Comparison of ENCODE assay signal across 11 cellular contexts in the genomic region with DNA sequence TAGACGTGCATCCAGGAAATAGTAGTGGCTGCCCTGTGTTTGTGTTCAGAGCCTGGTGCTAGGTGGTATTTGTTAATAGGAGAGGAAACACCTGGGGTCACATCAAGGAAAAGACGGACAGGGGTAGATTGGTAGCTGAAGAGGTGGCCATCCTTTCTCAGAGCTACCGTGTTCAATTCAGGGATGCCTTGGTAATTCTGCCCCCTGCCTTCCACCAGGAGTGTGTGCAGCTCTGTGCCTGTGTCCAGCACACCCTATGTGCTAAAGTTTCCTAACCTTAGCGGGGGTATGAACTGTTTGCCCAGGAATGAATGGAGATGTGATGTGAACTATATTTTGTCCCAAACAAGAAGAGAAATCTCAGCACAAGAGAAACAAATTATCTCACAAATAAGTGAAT.
DNase-seq lines count a peak whose midpoint lies in the region; ATAC-seq and TF ChIP-seq lines count a peak whose summit lies in the region.
"Had no signal": no experiment of that assay in that cellular context is flagged by ENCODE, and none has a peak within 500 bp of the region (broad histone marks: within the 10 kb centered on the region; RNA-seq: fewer than 3 reads in every experiment).

No MANE protein-coding gene starts in this region.

- H3K4me1 Mint-ChIP-seq in activated CD4-positive, alpha-beta T cell treated with anti-CD3 and anti-CD28 coated beads, Interleukin-2, amount 10 ng/mL, durations not matched to agents 24 days and 14 days = no peaks in the 10 kb centered on the region
- H3K4me1 Mint-ChIP-seq: CD4-positive, CD25-positive, alpha-beta regulatory T cell had no signal

- H3K9me3 ChIP-seq in upper lobe of left lung (peaks cover 0 to 4% (median 0%) of the 10 kb centered on the region in 4 donors), suprapubic skin (no peaks in the 10 kb centered on the region)

- H3K36me3 Mint-ChIP-seq in activated CD4-positive, alpha-beta T cell treated with anti-CD3 and anti-CD28 coated beads, Interleukin-2, amount 10 ng/mL, durations not matched to agents 24 days and 14 days (ENCODE audit: low read depth) = no peaks in the 10 kb centered on the region
- H3K36me3 Mint-ChIP-seq: CD4-positive, CD25-positive, alpha-beta regulatory T cell had no signal

- H3K27me3 ChIP-seq in upper lobe of left lung (no peaks in the 10 kb centered on the region), suprapubic skin (peaks cover 7% of the 10 kb centered on the region)

- TF ChIP-seq EP300 in upper lobe of left lung (IDR thresholded peaks at IDR 0.05) (no peak), suprapubic skin (IDR thresholded peaks at IDR 0.05) (no peak)

- ATAC-seq in upper lobe of left lung (ENCODE audit: low FRiP score in 2 of 2) (no peak), HG03354 (IDR thresholded peaks at IDR 0.05; ENCODE audit: poor library complexity, severe bottlenecking, unreplicated experiment) (no peak)

- H3K36me3 ChIP-seq in upper lobe of left lung = no peaks in the 10 kb centered on the region
- no peaks in the 10 kb centered on the region for H3K36me3 ChIP-seq in suprapubic skin

- 33 to 42% methylated on average over 4 of the region's 4 CpGs for WGBS in upper lobe of left lung, 2 donors
- 48% methylated on average over 4 of the region's 4 CpGs for WGBS in suprapubic skin

- intact Hi-C loops in activated CD4-positive, alpha-beta T cell treated with anti-CD3 and anti-CD28 coated beads, Interleukin-2, amount 10 ng/mL, durations not matched to agents 24 days and 14 days (cut with micrococcal nuclease) = no loop called here

- H3K4me3 ChIP-seq in astrocyte of the cerebellum (ENCODE audit: low read depth, low read length) (no peak overlapping the region), upper lobe of left lung (no peak overlapping the region), suprapubic skin (no peak overlapping the region)

- no peaks in the 10 kb centered on the region for H3K27me3 Mint-ChIP-seq in activated CD4-positive, alpha-beta T cell treated with anti-CD3 and anti-CD28 coated beads, Interleukin-2, amount 10 ng/mL, durations not matched to agents 24 days and 14 days
- H3K27me3 Mint-ChIP-seq: CD4-positive, CD25-positive, alpha-beta regulatory T cell had no signal

- no peak overlapping the region for H3K27ac ChIP-seq in upper lobe of left lung
- no peak overlapping the region for H3K27ac ChIP-seq in suprapubic skin

- H3K9me3 Mint-ChIP-seq in activated CD4-positive, alpha-beta T cell treated with anti-CD3 and anti-CD28 coated beads, Interleukin-2, amount 10 ng/mL, durations not matched to agents 24 days and 14 days = no peaks in the 10 kb centered on the region

- TF ChIP-seq POLR2A in upper lobe of left lung (IDR thresholded peaks at IDR 0.05) (no peak), suprapubic skin (IDR thresholded peaks at IDR 0.05) (no peak)

- no peak overlapping the region for H3K27ac Mint-ChIP-seq in activated CD4-positive, alpha-beta T cell treated with anti-CD3 and anti-CD28 coated beads, Interleukin-2, amount 10 ng/mL, durations not matched to agents 24 days and 14 days
- H3K27ac Mint-ChIP-seq: CD4-positive, CD25-positive, alpha-beta regulatory T cell had no signal

- H3K4me3 Mint-ChIP-seq in activated CD4-positive, alpha-beta T cell treated with anti-CD3 and anti-CD28 coated beads, Interleukin-2, amount 10 ng/mL, durations not matched to agents 24 days and 14 days = no peak overlapping the region
- H3K4me3 Mint-ChIP-seq: CD4-positive, CD25-positive, alpha-beta regulatory T cell had no signal

- H3K4me1 ChIP-seq in upper lobe of left lung (no peaks in the 10 kb centered on the region), suprapubic skin (no peaks in the 10 kb centered on the region)

- peak; percentile 40 for DNase-seq in activated CD4-positive, alpha-beta T cell treated with anti-CD3 and anti-CD28 coated beads, Interleukin-2, amount 10 ng/mL, durations not matched to agents 24 days and 14 days
- DNase-seq in activated CD4-positive, alpha-beta T cell treated with anti-CD3 and anti-CD28 coated beads, Interleukin-2, amount 50 U/mL, for 48 hours = no peak
- DNase-seq in astrocyte of the cerebellum (ENCODE audit: low read depth) = no peak
- peak; percentile 51 for DNase-seq in inferior parietal cortex (ENCODE audit: extremely low spot score)
- DNase-seq in upper lobe of left lung = no peak
- DNase-seq in suprapubic skin (ENCODE audit: low spot score in 2 of 2) = no peak
- no peak for DNase-seq in H4 (ENCODE audit: low spot score)
- DNase-seq: activated CD8-positive, alpha-beta memory T cell treated with anti-CD3 and anti-CD28 coated beads, Interleukin-2, amount 50 U/mL, for 48 hours; CD4-positive, CD25-positive, alpha-beta regulatory T cell; NCI-H2171 treated with DMSO at 0.1 percent for 48 hours had no signal

- TF ChIP-seq CTCF in astrocyte of the cerebellum (IDR thresholded peaks at IDR 0.05; ENCODE audit: low read depth, low read length, missing control alignments) (peak; percentile 25), upper lobe of left lung (IDR thresholded peaks at IDR 0.05) (peak in 5 of 6 experiments; percentile 16 to 55 (median 48)), suprapubic skin (IDR thresholded peaks at IDR 0.05) (no peak)

- in situ Hi-C loops in astrocyte of the cerebellum (cut with HindIII; ENCODE audit: low sequenced_read_pairs) = no loop called here

Comparison
In these comparisons a context has a peak if more than half of its experiments do, and no peak if none do; other contexts are left out.
1. DNase-seq: peak in activated CD4-positive, alpha-beta T cell treated with anti-CD3 and anti-CD28 coated beads, Interleukin-2, amount 10 ng/mL, durations not matched to agents 24 days and 14 days (single experiment) and inferior parietal cortex (single experiment); none in activated CD4-positive, alpha-beta T cell treated with anti-CD3 and anti-CD28 coated beads, Interleukin-2, amount 50 U/mL, for 48 hours (0 of 2), astrocyte of the cerebellum (single experiment), upper lobe of left lung (0 of 2), suprapubic skin (0 of 2) and H4 (single experiment).
2. CTCF ChIP-seq: peak in astrocyte of the cerebellum (single experiment) and upper lobe of left lung (5 of 6); none in suprapubic skin (0 of 2).